ENCODE assay signal across 8 cellular contexts in the genomic region with DNA sequence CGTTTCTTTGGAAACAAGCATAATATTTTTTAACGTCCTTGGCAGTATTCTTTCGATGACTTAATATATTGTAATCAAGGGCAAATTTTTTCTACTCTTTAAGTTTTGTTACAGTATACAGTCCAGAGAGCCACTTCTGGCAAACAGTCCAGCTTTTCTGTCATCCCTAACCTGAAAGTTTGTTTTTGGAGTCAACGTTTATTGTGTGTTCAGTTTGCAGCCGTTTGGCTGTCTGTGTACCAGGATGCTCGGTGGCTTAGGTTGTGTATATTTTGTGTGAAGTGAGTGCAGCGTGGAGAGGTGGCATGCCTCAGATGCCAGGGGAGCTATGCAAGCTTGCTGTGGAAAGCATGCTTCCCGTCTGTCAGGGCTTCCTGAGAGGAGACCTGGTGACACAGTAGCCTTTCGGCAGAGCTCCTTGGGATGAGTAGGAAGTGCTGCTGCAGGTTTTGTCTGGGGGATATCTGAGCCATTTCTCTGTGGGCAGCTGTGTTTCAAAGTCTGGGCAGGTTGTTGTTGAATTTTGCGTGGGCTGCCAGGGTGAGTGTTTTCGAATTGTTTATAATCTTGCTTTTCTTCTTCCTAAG. TPM values are rescaled to one million over a fixed set of nuclear protein-coding genes. Genes with fewer than 3 reads are reported as not detected.
DNase-seq lines count a peak whose midpoint lies in the region; ATAC-seq and TF ChIP-seq lines count a peak whose summit lies in the region.

No MANE protein-coding gene starts in this region.

- no peak for TF ChIP-seq CTCF in omental fat pad (IDR thresholded peaks at IDR 0.05)

- DNase-seq in AG08395 (ENCODE audit: low spot score) (peak; percentile 14), amniotic epithelial cell (ENCODE audit: low read depth) (peak; percentile 65), Right ventricle myocardium inferior (ENCODE audit: missing footprints) (no peak), omental fat pad (ENCODE audit: low spot score) (no peak), COLO829 (ENCODE audit: low spot score) (no peak), hippocampal formation (lab: John Stamatoyannopoulos, UW) (no peak)

- ATAC-seq in Right ventricle myocardium inferior, result peak; percentile 82
- ATAC-seq in omental fat pad (ENCODE audit: low FRiP score), result peak; percentile 51
- ATAC-seq in HG02938 (IDR thresholded peaks at IDR 0.05; ENCODE audit: unreplicated experiment), result no peak
- ATAC-seq in HG03025 (IDR thresholded peaks at IDR 0.05; ENCODE audit: low FRiP score, unreplicated experiment), result no peak

- intact Hi-C loops in Right ventricle myocardium inferior (cut with DNase I), result loop anchor here (5.0 kb wide), 2 partner anchors 63 to 117 kb away; no protein-coding TSS in a partner anchor

RNA-seq across cellular contexts. Expression of gene MAP3K20, which starts 14.7 kb away (rescaled TPM):
- total RNA-seq in Right ventricle myocardium inferior (435 TPM), omental fat pad (10 to 100 TPM; 33.0 to 56.1 (median 44.4) TPM)

Comparison
In these comparisons a context has a peak if more than half of its experiments do, and no peak if none do; other contexts are left out.
1. DNase-seq: peak in AG08395 (single experiment) and amniotic epithelial cell (single experiment); none in Right ventricle myocardium inferior (single experiment), omental fat pad (single experiment), COLO829 (single experiment) and hippocampal formation (0 of 2).
2. ATAC-seq: peak in Right ventricle myocardium inferior (single experiment) and omental fat pad (single experiment); none in HG02938 (single experiment) and HG03025 (single experiment).